ENCODE assay signal across 14 cellular contexts in genomic region chr6:54404791-54405190, GRCh38.
DNase-seq lines count a peak whose midpoint lies in the region; ATAC-seq and TF ChIP-seq lines count a peak whose summit lies in the region.
"Had no signal": no experiment of that assay in that cellular context is flagged by ENCODE, and none has a peak within 500 bp of the region (broad histone marks: within the 10 kb centered on the region; RNA-seq: fewer than 3 reads in every experiment).

No MANE protein-coding gene starts in this region.

- DNase-seq in HCEC 1CT (peak; percentile 23), choroid plexus epithelial cell (ENCODE audit: low read depth) (peak; percentile 22), fibroblast of villous mesenchyme (ENCODE audit: low read depth) (peak; percentile 44), NK-92 (lab: John Stamatoyannopoulos, UW; ENCODE audit: unreplicated experiment) (no peak), pons (ENCODE audit: low spot score) (no peak)
- DNase-seq: AML-193; Caco-2; CD8-positive, alpha-beta memory T cell; DND-41; GDM1 had no signal

- no peak overlapping the region for H3K4me3 ChIP-seq in choroid plexus epithelial cell (ENCODE audit: low read depth, low read length)
- H3K4me3 ChIP-seq in fibroblast of villous mesenchyme (ENCODE audit: low read depth, low read length), result no peak overlapping the region
- H3K4me3 ChIP-seq: A549, BLaER1 had no signal

- TF ChIP-seq CTCF in choroid plexus epithelial cell (conservative IDR thresholded peaks at IDR 0.05; ENCODE audit: low read depth, low read length), result no peak
- TF ChIP-seq CTCF in fibroblast of villous mesenchyme (IDR thresholded peaks at IDR 0.05; ENCODE audit: insufficient read depth, low read depth, low read length), result no peak

- ATAC-seq in HG03432 (IDR thresholded peaks at IDR 0.05; ENCODE audit: unreplicated experiment) (no peak), GM21381 (IDR thresholded peaks at IDR 0.05; ENCODE audit: unreplicated experiment) (no peak)
- ATAC-seq: A549 had no signal

Comparison
In these comparisons a context has a peak if more than half of its experiments do, and no peak if none do; other contexts are left out.
1. DNase-seq: peak in HCEC 1CT (single experiment), choroid plexus epithelial cell (single experiment) and fibroblast of villous mesenchyme (single experiment); none in NK-92 (single experiment) and pons (single experiment).